In the genomic region with DNA sequence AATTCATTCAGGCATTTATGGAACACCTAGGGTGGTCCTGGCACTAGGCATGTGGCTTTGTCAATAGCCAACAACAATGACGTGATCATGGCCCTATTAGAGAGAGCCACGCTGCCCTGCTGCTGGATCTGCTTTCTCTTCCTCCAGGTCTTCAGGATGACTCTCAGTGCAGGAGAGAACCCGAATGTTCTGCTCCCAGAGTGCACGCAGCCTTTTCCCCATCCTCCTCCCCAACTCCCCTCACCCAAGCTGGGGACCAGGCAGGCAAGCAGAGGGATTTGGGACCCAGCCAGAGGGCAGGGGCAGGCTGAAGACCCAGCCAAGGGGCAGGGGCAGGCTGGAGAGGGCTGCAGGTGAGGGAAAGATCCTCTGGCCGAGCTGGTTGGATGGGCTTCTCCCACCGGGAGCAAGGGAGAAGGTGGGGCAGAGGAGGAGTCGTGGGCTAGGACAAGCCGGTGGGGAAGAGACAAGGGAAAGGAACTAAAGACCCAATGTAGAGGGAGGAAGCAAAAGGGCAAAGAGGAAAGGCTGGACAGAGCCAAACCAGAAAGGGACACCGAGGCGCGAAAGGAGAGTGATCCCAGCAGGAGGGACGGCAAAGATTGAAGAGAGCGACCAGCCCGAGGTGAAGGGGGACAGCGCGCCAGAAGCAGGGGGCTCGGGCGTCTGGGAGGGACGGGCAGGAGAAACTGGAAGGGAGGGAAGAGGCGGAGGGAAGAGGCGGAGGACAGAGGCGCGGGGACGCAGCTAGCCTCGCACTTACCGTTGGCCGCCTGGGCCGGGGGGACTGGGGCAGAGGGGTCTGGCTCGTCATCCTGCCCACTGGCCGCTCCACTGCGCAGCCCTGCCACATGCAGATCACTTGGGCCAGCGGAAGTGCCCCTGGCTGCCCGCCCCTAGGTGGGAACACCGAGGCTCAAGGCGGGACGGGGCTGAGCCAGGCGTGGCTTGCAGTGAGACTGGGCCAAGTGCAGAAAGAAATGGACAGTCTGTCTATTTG, we compare ENCODE assay signal across 9 cellular contexts. TPM values are rescaled to one million over a fixed set of nuclear protein-coding genes. Genes with fewer than 3 reads are reported as not detected.
A peak's percentile ranks its signal among the peaks of the same experiment; 100 is the strongest.
DNase-seq lines count a peak whose midpoint lies in the region; ATAC-seq and TF ChIP-seq lines count a peak whose summit lies in the region.
"Had no signal": no experiment of that assay in that cellular context is flagged by ENCODE, and none has a peak within 500 bp of the region (broad histone marks: within the 10 kb centered on the region; RNA-seq: fewer than 3 reads in every experiment).

A gene with protein sequence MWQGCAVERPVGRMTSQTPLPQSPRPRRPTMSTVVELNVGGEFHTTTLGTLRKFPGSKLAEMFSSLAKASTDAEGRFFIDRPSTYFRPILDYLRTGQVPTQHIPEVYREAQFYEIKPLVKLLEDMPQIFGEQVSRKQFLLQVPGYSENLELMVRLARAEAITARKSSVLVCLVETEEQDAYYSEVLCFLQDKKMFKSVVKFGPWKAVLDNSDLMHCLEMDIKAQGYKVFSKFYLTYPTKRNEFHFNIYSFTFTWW (minus strand): TSS at position 880 of the 1,000 bp plus-strand sequence. CDS start 27 bp downstream, at position 853.

- H2BK20ac ChIP-seq in IMR-90 (ENCODE audit: low read depth, low read length): no peak within 1 kb of the TSS

- TF ChIP-seq POLR2A in IMR-90 (IDR thresholded peaks at IDR 0.05; ENCODE audit: low read depth, low read length) (no peak), stomach (IDR thresholded peaks at IDR 0.05) (peak in 1 of 4 donors; percentile 13)

- H2AFZ ChIP-seq in IMR-90 (replicated peaks; ENCODE audit: low read length, poor library complexity): peak within 1 kb of the TSS; percentile 95

- no peak within 1 kb of the TSS for H3K56ac ChIP-seq in IMR-90 (ENCODE audit: extremely low read depth, insufficient read depth, low read length)

- peak; percentile 73 for ATAC-seq in IMR-90 (ENCODE audit: low read depth)
- no peak for ATAC-seq in GM21786 (IDR thresholded peaks at IDR 0.05; ENCODE audit: unreplicated experiment)
- ATAC-seq in GM18861 (IDR thresholded peaks at IDR 0.05; ENCODE audit: unreplicated experiment): no peak
- no peak for ATAC-seq in HG03520 (IDR thresholded peaks at IDR 0.05; ENCODE audit: unreplicated experiment)

- H3K79me1 ChIP-seq in IMR-90 (ENCODE audit: low read depth in 1 of 2, low read length in 2 of 2): no peaks in the 10 kb centered on the region

- TF ChIP-seq EP300 in stomach (IDR thresholded peaks at IDR 0.05): no peak

- H3K27ac ChIP-seq in IMR-90 (ENCODE audit: insufficient read depth, low read length) (no peak within 1 kb of the TSS), stomach (peak within 1 kb of the TSS; percentile 84 to 87 (median 86))

- peak within 1 kb of the TSS; percentile 65 for H3K4me2 ChIP-seq in IMR-90 (ENCODE audit: low read depth, low read length)

- peak within 1 kb of the TSS; percentile 74 for H2AK9ac ChIP-seq in IMR-90 (replicated peaks; ENCODE audit: low read depth, low read length, poor library complexity)

- H2BK15ac ChIP-seq in IMR-90 (ENCODE audit: low read depth, low read length): no peak within 1 kb of the TSS

- no TSS peak for BruUV-seq in IMR-90 (replicated peaks; lab: Mats Ljungman, UMichigan)

- CTCF ChIA-PET in IMR-90 (lab: Yijun Ruan, JAX): no interaction called here

- H2AK5ac ChIP-seq in IMR-90 (ENCODE audit: low read depth, low read length): no peak within 1 kb of the TSS

- no peak within 1 kb of the TSS; the same call in 1 of the 2 replicates for H2BK120ac ChIP-seq in IMR-90 (ENCODE audit: low read depth, low read length)

- intact Hi-C loops in IMR-90 (cut with micrococcal nuclease) (no loop called here), stomach (cut with DNase I; ENCODE audit: low total_unique reads) (no loop called here)

- H3K9me3 ChIP-seq in IMR-90 (ENCODE audit: control insufficient read depth, insufficient read depth, low read length): no peaks in the 10 kb centered on the region
- no peaks in the 10 kb centered on the region for H3K9me3 ChIP-seq in adipocyte (ENCODE audit: control insufficient read depth, low read length)
- no peaks in the 10 kb centered on the region for H3K9me3 ChIP-seq in stomach

- H4K91ac ChIP-seq in IMR-90 (ENCODE audit: insufficient read depth, low read depth, low read length): no peak within 1 kb of the TSS

- H2BK5ac ChIP-seq in IMR-90 (ENCODE audit: low read depth, low read length, poor library complexity, severe bottlenecking): no peak within 1 kb of the TSS

- no peak within 1 kb of the TSS; a peak in 1 of 4 replicates for H4K8ac ChIP-seq in IMR-90 (ENCODE audit: low read depth in 2 of 2, low read length in 2 of 2)

- dilution Hi-C loops in IMR-90 (cut with HindIII; ENCODE audit: low sequenced_read_pairs, unreplicated experiment): no loop called here

- no peak for TF ChIP-seq RAD21 in IMR-90 (IDR thresholded peaks at IDR 0.05; ENCODE audit: low read length)

- no peaks in the 10 kb centered on the region for H4K20me1 ChIP-seq in IMR-90 (ENCODE audit: insufficient read depth, low read length)

- H3K27me3 ChIP-seq in IMR-90 (ENCODE audit: control insufficient read depth, insufficient read depth, low read length): no peaks in the 10 kb centered on the region
- peaks cover 5% of the 10 kb centered on the region for H3K27me3 ChIP-seq in adipocyte (replicated peaks; ENCODE audit: control insufficient read depth, insufficient read depth, low read length)
- H3K27me3 ChIP-seq in stomach: no peaks in the 10 kb centered on the region

- peak within 1 kb of the TSS; percentile 32 for H3K9ac ChIP-seq in IMR-90 (ENCODE audit: low read depth, low read length)
- peak within 1 kb of the TSS; percentile 61 for H3K9ac ChIP-seq in adipocyte (ENCODE audit: low read length)

- POLR2A ChIA-PET in IMR-90 (lab: Charles Lee; ENCODE audit: unreplicated experiment): no interaction called here

- peak within 1 kb of the TSS; percentile 29; the same call in 1 of the 2 replicates for H3K14ac ChIP-seq in IMR-90 (replicated peaks; ENCODE audit: low read depth, low read length)

- H3K18ac ChIP-seq in IMR-90 (ENCODE audit: low read depth, low read length): no peak within 1 kb of the TSS

- H3K4me3 ChIP-seq in IMR-90 (ENCODE audit: insufficient read depth, low read depth, low read length): peak within 1 kb of the TSS; percentile 25
- peak within 1 kb of the TSS; percentile 75 for H3K4me3 ChIP-seq in adipocyte (ENCODE audit: low read length)
- peak within 1 kb of the TSS; percentile 39 for H3K4me3 ChIP-seq in iPS-11a (ENCODE audit: low read depth, low read length)
- peak within 1 kb of the TSS; percentile 52 to 60 (median 56) for H3K4me3 ChIP-seq in stomach

- in situ Hi-C loops in IMR-90 (cut with MboI; ENCODE audit: low sequenced_read_pairs): no loop called here

- H3K4ac ChIP-seq in IMR-90 (ENCODE audit: low read depth, low read length): no peak within 1 kb of the TSS

- H3K36me3 ChIP-seq in IMR-90 (ENCODE audit: control insufficient read depth, insufficient read depth, low read length): no peaks in the 10 kb centered on the region
- no peaks in the 10 kb centered on the region for H3K36me3 ChIP-seq in adipocyte (ENCODE audit: control insufficient read depth, insufficient read depth, low read length, severe bottlenecking)
- H3K36me3 ChIP-seq in stomach: no peaks in the 10 kb centered on the region

- DNase-seq in IMR-90 (no peak), adipocyte (ENCODE audit: low read depth) (no peak), stomach (peak; percentile 75), middle frontal gyrus (ENCODE audit: extremely low spot score, low spot score) (no peak)

- TF ChIP-seq CTCF in IMR-90 (conservative IDR thresholded peaks at IDR 0.05; ENCODE audit: low read depth, low read length) (no peak), stomach (IDR thresholded peaks at IDR 0.05) (no peak)

- H4K5ac ChIP-seq in IMR-90 (ENCODE audit: low read depth, low read length): no peak within 1 kb of the TSS

- H3K23ac ChIP-seq in IMR-90 (ENCODE audit: low read depth, low read length): no peak within 1 kb of the TSS

- H3K4me1 ChIP-seq in IMR-90 (ENCODE audit: control insufficient read depth, insufficient read depth, low read length) (no peaks in the 10 kb centered on the region; the same call in 1 of the 2 replicates), adipocyte (ENCODE audit: control insufficient read depth, insufficient read depth, low read length) (no peaks in the 10 kb centered on the region), stomach (peaks cover 0 to 32% (median 19%) of the 10 kb centered on the region in 4 donors)

- 9% methylated on average over 23 of the region's 37 CpGs; no CpG with 5 or more reads in 1 of the 2 experiments for WGBS in IMR-90 (ENCODE audit: extremely low coverage in 2 of 2, insufficient read length in 1 of 2), 2 experiments
- WGBS in stomach, 5 donors: 9 to 11% (median 9%) methylated on average over 30 to 37 of the region's 37 CpGs

- H3K9me1 ChIP-seq in IMR-90 (ENCODE audit: insufficient read depth, low read length): peaks cover 6% of the 10 kb centered on the region

TF ChIP-seq in IMR-90, 13 proteins besides CTCF, POLR2A, EP300 and RAD21 (continues in another document):
- no peak for TF ChIP-seq FOS (IDR thresholded peaks at IDR 0.05; ENCODE audit: low read depth, low read length)
- TF ChIP-seq SMC3 (IDR thresholded peaks at IDR 0.05; ENCODE audit: low read depth, low read length): no peak
- no peak for TF ChIP-seq NFE2L2 (IDR thresholded peaks at IDR 0.05; ENCODE audit: low read depth, low read length)
- no peak for TF ChIP-seq CHD1 (IDR thresholded peaks at IDR 0.05; ENCODE audit: low read depth, low read length)
- no peak for TF ChIP-seq CEBPB (IDR thresholded peaks at IDR 0.05; ENCODE audit: low read depth, low read length)
- TF ChIP-seq RCOR1 (IDR thresholded peaks at IDR 0.05; ENCODE audit: insufficient replicate concordance, low read length): no peak
- no peak for TF ChIP-seq RFX5 (IDR thresholded peaks at IDR 0.05; ENCODE audit: low read depth, low read length)
- TF ChIP-seq, protein P1, sequence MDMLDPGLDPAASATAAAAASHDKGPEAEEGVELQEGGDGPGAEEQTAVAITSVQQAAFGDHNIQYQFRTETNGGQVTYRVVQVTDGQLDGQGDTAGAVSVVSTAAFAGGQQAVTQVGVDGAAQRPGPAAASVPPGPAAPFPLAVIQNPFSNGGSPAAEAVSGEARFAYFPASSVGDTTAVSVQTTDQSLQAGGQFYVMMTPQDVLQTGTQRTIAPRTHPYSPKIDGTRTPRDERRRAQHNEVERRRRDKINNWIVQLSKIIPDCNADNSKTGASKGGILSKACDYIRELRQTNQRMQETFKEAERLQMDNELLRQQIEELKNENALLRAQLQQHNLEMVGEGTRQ (IDR thresholded peaks at IDR 0.05; ENCODE audit: low read depth, low read length): no peak

RNA-seq across cellular contexts. Expression of the gene that starts here (rescaled TPM):
- total RNA-seq in IMR-90 (2012; rRNA removed) (0.83 and 0.90 TPM in 2 replicates), stomach (10 to 100 TPM in 4 of 5 donors, 1 to 10 TPM in 1; 2.3 to 62.0 (median 14.7) TPM)
- polyA plus RNA-seq in IMR-90 (2012; rRNA removed) (0.97 and 1.3 TPM in 2 replicates), stomach (10 to 100 TPM in 2 of 3 donors, 1 to 10 TPM in 1; 8.9 to 27.2 (median 13.3) TPM)
- 0.63 and 0.81 TPM in 2 replicates for polyA plus RNA-seq in IMR-90 (2012; cell fraction: cytosol; rRNA removed)
- polyA plus RNA-seq in IMR-90 (2012; cell fraction: nucleus; rRNA removed; ENCODE audit: low replicate concordance): 0.12 and 0.50 TPM in 2 replicates
- total RNA-seq: lung microvascular endothelial cell had no signal

Comparison
In these comparisons a context has a peak if more than half of its experiments do, and no peak if none do; other contexts are left out.
1. H3K4me3 ChIP-seq: peak in every context shown above with its lines; median percentile 75 in adipocyte; 56 in stomach; 39 in iPS-11a; 25 in IMR-90.